8 cellular contexts compared by ENCODE assay signal in genomic region chr16:72400257-72401078, GRCh38.
DNase-seq lines count a peak whose midpoint lies in the region; ATAC-seq and TF ChIP-seq lines count a peak whose summit lies in the region.

No MANE protein-coding gene starts in this region.

- H3K27ac ChIP-seq in heart right ventricle, result no peak overlapping the region

- intact Hi-C loops in heart right ventricle (cut with DNase I) (loop anchor here in 1 of 10 donors (10.0 kb wide), 1 partner anchor 1474 kb away; no protein-coding TSS in a partner anchor), left ventricle myocardium superior (cut with micrococcal nuclease) (no loop called here)

- WGBS in heart right ventricle, 2 donors, result 39 to 41% methylated on average over 6 of the region's 6 CpGs

- in situ Hi-C loops in astrocyte of the spinal cord (cut with HindIII; ENCODE audit: low sequenced_read_pairs), result no loop called here

- H3K9me3 ChIP-seq in heart right ventricle, result peaks cover 0 to 2% (median 0%) of the 10 kb centered on the region in 11 donors

- TF ChIP-seq CTCF in heart right ventricle (IDR thresholded peaks at IDR 0.05) (peak; percentile 23 to 74 (median 68)), astrocyte of the spinal cord (IDR thresholded peaks at IDR 0.05; ENCODE audit: low read depth, low read length) (peak; percentile 65)

- H3K36me3 ChIP-seq in heart right ventricle, result no peaks in the 10 kb centered on the region

- H3K27me3 ChIP-seq in heart right ventricle, result no peaks in the 10 kb centered on the region

- no peak overlapping the region for H3K4me3 ChIP-seq in heart right ventricle
- H3K4me3 ChIP-seq in astrocyte of the spinal cord (ENCODE audit: low read depth, low read length), result no peak overlapping the region

- no peaks in the 10 kb centered on the region for H3K4me1 ChIP-seq in heart right ventricle

- DNase-seq in heart right ventricle (peak in 1 of 2 donors; percentile 8), left ventricle myocardium superior (no peak), NCI-H774 (lab: John Stamatoyannopoulos, UW) (peak; percentile 1), astrocyte of the spinal cord (ENCODE audit: low read depth, low spot score) (peak; percentile 71), inferior parietal cortex (ENCODE audit: extremely low spot score) (peak; percentile 85)
- DNase-seq in stimulated activated CD4-positive, alpha-beta T cell treated with anti-CD3 and anti-CD28 coated beads, TNF-alpha, amount 100 ng/mL, for 48 hours (ENCODE audit: low read depth in 3 of 3), result peak in 2 of 3 donors; percentile 3 to 7
- no peak for DNase-seq in activated effector memory CD4-positive, alpha-beta T cell treated with Interleukin-2 at 50 U/mL for 16 hours

- ATAC-seq in heart right ventricle (peak in 2 of 8 donors; percentile 17 to 62), left ventricle myocardium superior (no peak), HG02938 (IDR thresholded peaks at IDR 0.05; ENCODE audit: unreplicated experiment) (peak; percentile 58)

Comparison
In these comparisons a context has a peak if more than half of its experiments do, and no peak if none do; other contexts are left out.
1. DNase-seq: peak in NCI-H774 (single experiment), astrocyte of the spinal cord (single experiment), inferior parietal cortex (single experiment) and stimulated activated CD4-positive, alpha-beta T cell treated with anti-CD3 and anti-CD28 coated beads, TNF-alpha, amount 100 ng/mL, for 48 hours (2 of 3); none in left ventricle myocardium superior (single experiment) and activated effector memory CD4-positive, alpha-beta T cell treated with Interleukin-2 at 50 U/mL for 16 hours (single experiment).